Comparison of ENCODE assay signal across 8 cellular contexts in the genomic region with DNA sequence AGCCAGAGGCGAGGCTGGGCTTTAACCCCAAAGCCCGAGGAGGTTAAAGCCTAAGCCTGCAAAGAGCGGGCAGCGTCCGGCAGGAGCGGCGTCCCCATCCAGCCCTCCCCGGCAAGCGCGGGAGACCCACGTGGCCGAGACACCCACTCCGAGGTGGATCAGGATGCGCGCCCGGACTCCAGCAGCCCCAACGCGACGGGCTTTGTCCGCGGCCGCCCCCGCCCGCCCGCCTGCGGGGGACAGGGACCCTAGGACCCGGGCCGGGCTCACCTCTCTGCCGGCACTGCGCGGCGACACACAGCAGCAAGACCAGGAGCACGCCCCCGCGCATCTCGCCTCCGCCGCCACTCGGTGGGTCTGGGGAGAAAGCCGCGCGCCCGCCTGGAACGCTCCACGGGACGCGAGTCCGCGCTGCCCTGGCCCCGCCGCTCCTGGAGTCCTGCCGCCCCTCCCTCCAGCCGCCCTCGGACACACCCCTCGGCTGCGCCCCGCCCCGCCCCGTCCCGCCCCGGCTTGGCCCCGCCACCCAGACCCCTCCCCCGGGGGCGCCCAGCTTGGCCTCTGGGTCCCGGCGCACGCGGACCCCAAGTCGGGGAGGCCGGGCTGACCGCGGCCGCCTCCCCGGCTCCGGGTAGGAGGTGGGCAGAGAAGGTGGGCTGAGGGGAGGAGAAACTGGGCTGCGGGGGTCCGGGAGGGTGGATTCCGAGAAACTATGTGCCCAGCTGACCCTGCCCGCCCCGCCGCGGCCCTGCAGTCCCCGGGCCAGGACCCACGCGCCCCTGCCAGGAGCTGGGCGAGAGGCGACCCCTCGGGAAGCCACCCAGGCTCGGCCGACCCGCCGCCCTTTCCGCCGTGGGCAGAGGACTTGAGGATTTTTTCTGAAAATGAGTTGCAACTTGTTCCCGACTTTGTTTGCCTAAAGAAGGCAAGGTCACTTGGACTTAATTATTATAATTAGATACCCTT. TPM values are rescaled to one million over a fixed set of nuclear protein-coding genes. Genes with fewer than 3 reads are reported as not detected.
A peak's percentile ranks its signal among the peaks of the same experiment; 100 is the strongest.
DNase-seq lines count a peak whose midpoint lies in the region; ATAC-seq, FAIRE-seq and TF ChIP-seq lines count a peak whose summit lies in the region.

A gene with protein sequence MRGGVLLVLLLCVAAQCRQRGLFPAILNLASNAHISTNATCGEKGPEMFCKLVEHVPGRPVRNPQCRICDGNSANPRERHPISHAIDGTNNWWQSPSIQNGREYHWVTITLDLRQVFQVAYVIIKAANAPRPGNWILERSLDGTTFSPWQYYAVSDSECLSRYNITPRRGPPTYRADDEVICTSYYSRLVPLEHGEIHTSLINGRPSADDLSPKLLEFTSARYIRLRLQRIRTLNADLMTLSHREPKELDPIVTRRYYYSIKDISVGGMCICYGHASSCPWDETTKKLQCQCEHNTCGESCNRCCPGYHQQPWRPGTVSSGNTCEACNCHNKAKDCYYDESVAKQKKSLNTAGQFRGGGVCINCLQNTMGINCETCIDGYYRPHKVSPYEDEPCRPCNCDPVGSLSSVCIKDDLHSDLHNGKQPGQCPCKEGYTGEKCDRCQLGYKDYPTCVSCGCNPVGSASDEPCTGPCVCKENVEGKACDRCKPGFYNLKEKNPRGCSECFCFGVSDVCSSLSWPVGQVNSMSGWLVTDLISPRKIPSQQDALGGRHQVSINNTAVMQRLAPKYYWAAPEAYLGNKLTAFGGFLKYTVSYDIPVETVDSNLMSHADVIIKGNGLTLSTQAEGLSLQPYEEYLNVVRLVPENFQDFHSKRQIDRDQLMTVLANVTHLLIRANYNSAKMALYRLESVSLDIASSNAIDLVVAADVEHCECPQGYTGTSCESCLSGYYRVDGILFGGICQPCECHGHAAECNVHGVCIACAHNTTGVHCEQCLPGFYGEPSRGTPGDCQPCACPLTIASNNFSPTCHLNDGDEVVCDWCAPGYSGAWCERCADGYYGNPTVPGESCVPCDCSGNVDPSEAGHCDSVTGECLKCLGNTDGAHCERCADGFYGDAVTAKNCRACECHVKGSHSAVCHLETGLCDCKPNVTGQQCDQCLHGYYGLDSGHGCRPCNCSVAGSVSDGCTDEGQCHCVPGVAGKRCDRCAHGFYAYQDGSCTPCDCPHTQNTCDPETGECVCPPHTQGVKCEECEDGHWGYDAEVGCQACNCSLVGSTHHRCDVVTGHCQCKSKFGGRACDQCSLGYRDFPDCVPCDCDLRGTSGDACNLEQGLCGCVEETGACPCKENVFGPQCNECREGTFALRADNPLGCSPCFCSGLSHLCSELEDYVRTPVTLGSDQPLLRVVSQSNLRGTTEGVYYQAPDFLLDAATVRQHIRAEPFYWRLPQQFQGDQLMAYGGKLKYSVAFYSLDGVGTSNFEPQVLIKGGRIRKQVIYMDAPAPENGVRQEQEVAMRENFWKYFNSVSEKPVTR (N-terminal part only) (minus strand): TSS at position 408 of the 966 bp plus-strand sequence. CDS start 77 bp downstream, at position 331.

- ATAC-seq in right cardiac atrium (peak; percentile 63 to 70), gastrocnemius medialis (no peak)

- no peak within 1 kb of the TSS for H2AFZ ChIP-seq in Karpas-422 (ENCODE audit: low read length)

- no peak within 1 kb of the TSS for H3K9ac ChIP-seq in Karpas-422 (ENCODE audit: low read length)

- H3K4me3 ChIP-seq in WI38 (ENCODE audit: low read depth, low read length) (peak within 1 kb of the TSS; percentile 57), right cardiac atrium (ENCODE audit: low read length) (peak within 1 kb of the TSS; percentile 62), gastrocnemius medialis (peak within 1 kb of the TSS; percentile 43 to 65 (median 52)), Karpas-422 (ENCODE audit: low read length) (no peak within 1 kb of the TSS)

- no peak within 1 kb of the TSS for H3K4me2 ChIP-seq in Karpas-422 (ENCODE audit: low read depth, low read length, poor library complexity, severe bottlenecking)

- H3K4me1 ChIP-seq in right cardiac atrium (ENCODE audit: control insufficient read depth, insufficient read depth, low read length) = no peaks in the 10 kb centered on the region
- peaks cover 10 to 15% of the 10 kb centered on the region in 2 donors for H3K4me1 ChIP-seq in gastrocnemius medialis
- no peaks in the 10 kb centered on the region for H3K4me1 ChIP-seq in Karpas-422 (ENCODE audit: low read length)

- 0 out of 2 replicates have a peak, but pooled peaks have one; percentile 28 for TF ChIP-seq POLR2A in H54 (IDR thresholded peaks at IDR 0.05; ENCODE audit: low read depth, low read length)
- no peak for TF ChIP-seq POLR2A in gastrocnemius medialis (IDR thresholded peaks at IDR 0.05)

- FAIRE-seq in H54 (lab: Jason Lieb, UNC) = no peak
- FAIRE-seq in RCC 7860 (lab: Jason Lieb, UNC) = no peak

- H3K9me2 ChIP-seq in Karpas-422 (replicated peaks; ENCODE audit: insufficient read depth, low read length) = no peaks in the 10 kb centered on the region

- no peaks in the 10 kb centered on the region for H3K79me2 ChIP-seq in Karpas-422 (ENCODE audit: low read length)

- H4K20me1 ChIP-seq in Karpas-422 (ENCODE audit: insufficient read depth, low read depth, low read length) = no peaks in the 10 kb centered on the region

- no peak for TF ChIP-seq CTCF in WI38 (IDR thresholded peaks at IDR 0.05; ENCODE audit: low read depth, low read length)
- no peak for TF ChIP-seq CTCF in gastrocnemius medialis (IDR thresholded peaks at IDR 0.05 in 4 of 5, conservative IDR thresholded peaks at IDR 0.05 in 1 of 5)

- no peak within 1 kb of the TSS for H3K27ac ChIP-seq in right cardiac atrium (ENCODE audit: low read length)
- no peak within 1 kb of the TSS for H3K27ac ChIP-seq in gastrocnemius medialis
- H3K27ac ChIP-seq in Karpas-422 (ENCODE audit: low read length) = no peak within 1 kb of the TSS

- WGBS in right cardiac atrium = 3% methylated on average over 95 of the region's 95 CpGs

- intact Hi-C loops in right cardiac atrium (cut with DNase I) (no loop called here), gastrocnemius medialis (cut with DNase I; ENCODE audit: low total_unique reads) (no loop called here)

- H3K36me3 ChIP-seq in gastrocnemius medialis = no peaks in the 10 kb centered on the region
- H3K36me3 ChIP-seq in Karpas-422 (ENCODE audit: insufficient read depth, low read length) = no peaks in the 10 kb centered on the region

- H3K9me3 ChIP-seq in right cardiac atrium (ENCODE audit: control insufficient read depth, low read length) = no peaks in the 10 kb centered on the region
- no peaks in the 10 kb centered on the region for H3K9me3 ChIP-seq in gastrocnemius medialis
- H3K9me3 ChIP-seq in Karpas-422 (ENCODE audit: low read length) = no peaks in the 10 kb centered on the region

- DNase-seq in H54 (ENCODE audit: insufficient read length, low spot score) = no peak
- peak; percentile 11 to 55 (median 49) for DNase-seq in right cardiac atrium
- no peak for DNase-seq in gastrocnemius medialis
- DNase-seq in RCC 7860 (ENCODE audit: low spot score) = no peak
- no peak for DNase-seq in NCI-H2107 treated with DMSO at 0.1 percent for 48 hours (lab: John Stamatoyannopoulos, UW; ENCODE audit: unreplicated experiment)
- DNase-seq in Karpas-422 = no peak
- no peak for DNase-seq in NCI-H1105 (lab: John Stamatoyannopoulos, UW)

- H3K27me3 ChIP-seq in right cardiac atrium (ENCODE audit: control insufficient read depth, insufficient read depth) (no peaks in the 10 kb centered on the region), gastrocnemius medialis (peaks cover 31 to 62% (median 47%) of the 10 kb centered on the region in 3 donors), Karpas-422 (ENCODE audit: low read length) (no peaks in the 10 kb centered on the region)

- in situ Hi-C loops in gastrocnemius medialis (cut with MboI; ENCODE audit: low sequenced_read_pairs in 4 of 4) = no loop called here

RNA-seq across cellular contexts. Expression of the gene that starts here (rescaled TPM):
- under 1 TPM in 2 of 4 donors, not detected in 2; 0.06 to 0.81 TPM for total RNA-seq in right cardiac atrium
- polyA plus RNA-seq in right cardiac atrium = 0.02 TPM
- total RNA-seq in gastrocnemius medialis = under 1 TPM; 0.05 to 0.44 (median 0.09) TPM
- total RNA-seq in Karpas-422 (2014; rRNA removed; shearing (Covaris generic); ENCODE audit: low replicate concordance) = not detected in 2 replicates

Comparison
In these comparisons a context has a peak if more than half of its experiments do, and no peak if none do; other contexts are left out.
1. Peak in DNase-seq, ATAC-seq and H3K4me3 ChIP-seq in right cardiac atrium; RNA of the gene not detected or under 1 TPM.